ENCODE assay signal across 27 cellular contexts in the genomic region with DNA sequence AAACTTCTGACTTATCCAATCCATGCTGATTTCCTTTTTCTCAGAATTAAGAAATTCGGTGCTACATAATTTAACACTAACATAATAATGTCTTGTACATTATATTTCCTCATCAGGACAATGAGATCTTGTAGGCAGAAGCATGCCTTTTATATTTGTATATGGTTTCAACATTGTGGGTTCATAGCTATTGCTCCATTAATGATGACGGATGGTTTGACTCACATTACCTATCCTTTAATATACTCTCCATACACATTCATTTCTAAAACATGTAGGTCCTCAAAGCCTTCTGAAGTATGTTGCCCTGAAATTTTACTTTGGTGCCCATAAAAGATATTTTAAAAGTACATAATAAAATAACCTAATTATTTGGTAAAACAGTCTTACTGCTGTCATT.
"Had no signal": no experiment of that assay in that cellular context is flagged by ENCODE, and none has a peak within 500 bp of the region (broad histone marks: within the 10 kb centered on the region; RNA-seq: fewer than 3 reads in every experiment).

No MANE protein-coding gene starts in this region.

- ATAC-seq: activated CD8-positive, alpha-beta T cell treated with anti-CD3 and anti-CD28 coated beads, Interleukin-2, amount 10 ng/mL, durations not matched to agents 7 days and 5 days; body of pancreas; Panc1; T-helper 17 cell; WTC11 had no signal

- H3K4me3 ChIP-seq: ascending aorta, body of pancreas, MG63 had no signal

- H3K4me1 ChIP-seq: ascending aorta, body of pancreas had no signal

- H3K27ac ChIP-seq: ascending aorta, body of pancreas had no signal

- DNase-seq: activated CD4-positive, alpha-beta T cell treated with anti-CD3 and anti-CD28 coated beads for 48 hours; activated CD4-positive, alpha-beta T cell treated with anti-CD3 and anti-CD28 coated beads, Interleukin-2, amount 50 U/mL, for 4 hours; activated CD4-positive, CD25-positive, alpha-beta regulatory T cell treated with anti-CD3 and anti-CD28 coated beads, Interleukin-2, amount 50 U/mL, for 72 hours; activated CD8-positive, alpha-beta memory T cell treated with anti-CD3 and anti-CD28 coated beads, Interleukin-2, amount 50 U/mL, for 48 hours; activated CD8-positive, alpha-beta T cell treated with anti-CD3 and anti-CD28 coated beads, Interleukin-2, amount 10 ng/mL, durations not matched to agents 7 days and 5 days; activated T-cell treated with anti-CD3 and anti-CD28 coated beads, Interleukin-2, amount 50 U/mL, for 1 hour; amniotic stem cell; body of pancreas; KG1; MG63; MV-4-11; NCI-H1092 treated with DMSO at 0.1 percent for 48 hours; NCI-H1417 treated with DMSO at 0.1 percent for 48 hours; NCI-H1694; NCI-H2029 treated with DMSO at 0.1 percent for 48 hours; NCI-H345; NCI-H510A; NCI-H526 treated with DMSO at 0.1 percent for 48 hours; NCI-H82; NK-92 treated with Interleukin-12 subunit alpha and Interleukin-12 subunit beta, amount 100 ng/mL, for 24 hours; OCI-M1; SHP77 treated with DMSO at 0.1 percent for 48 hours; T-helper 17 cell; T-helper 9 cell had no signal

- H3K36me3 ChIP-seq: ascending aorta, MG63 had no signal

- H3K9me3 ChIP-seq: ascending aorta, body of pancreas, MG63 had no signal

- H3K27me3 ChIP-seq: ascending aorta, body of pancreas had no signal
